1 cellular context compared by ENCODE assay signal in the genomic region with DNA sequence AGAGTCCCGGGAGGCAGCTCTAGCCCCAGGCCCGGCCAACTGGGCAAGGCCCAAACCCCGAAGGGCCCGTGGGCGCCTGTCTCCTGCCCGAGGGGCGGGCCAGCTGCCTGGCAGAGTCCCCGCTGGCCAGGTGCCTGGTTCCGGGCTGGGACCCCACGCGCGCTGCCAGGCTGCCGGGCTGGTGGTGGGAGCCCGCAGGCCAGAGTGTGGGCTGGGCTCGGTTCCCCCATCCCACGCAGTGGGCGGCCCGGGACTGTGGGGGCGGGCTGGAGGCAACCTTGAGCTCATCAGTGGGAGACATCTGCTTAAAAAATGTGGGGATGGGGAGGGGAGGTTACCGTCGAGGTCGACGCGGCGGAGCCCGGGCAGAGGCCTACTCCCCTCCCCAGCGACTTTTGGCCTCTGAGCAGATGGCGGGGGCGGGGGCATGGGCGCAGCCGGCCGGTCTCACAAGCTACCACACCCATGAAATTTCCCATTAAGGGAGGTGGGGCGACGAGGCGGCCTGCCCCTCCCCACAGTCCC.
TF ChIP-seq lines count a peak whose summit lies in the region.

No MANE protein-coding gene starts in this region.

TF ChIP-seq in K562, 482 proteins besides CTCF, POLR2A, EP300 and RAD21 (continued from another document and continues in another):
- TF ChIP-seq, protein P1, sequence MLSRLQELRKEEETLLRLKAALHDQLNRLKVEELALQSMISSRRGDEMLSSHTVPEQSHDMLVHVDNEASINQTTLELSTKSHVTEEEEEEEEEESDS (CRISPR knock-in tag; IDR thresholded peaks at IDR 0.05): no peak
- TF ChIP-seq CBX5 (IDR thresholded peaks at IDR 0.05; ENCODE audit: borderline replicate concordance, low read depth): no peak
- TF ChIP-seq, protein P2, sequence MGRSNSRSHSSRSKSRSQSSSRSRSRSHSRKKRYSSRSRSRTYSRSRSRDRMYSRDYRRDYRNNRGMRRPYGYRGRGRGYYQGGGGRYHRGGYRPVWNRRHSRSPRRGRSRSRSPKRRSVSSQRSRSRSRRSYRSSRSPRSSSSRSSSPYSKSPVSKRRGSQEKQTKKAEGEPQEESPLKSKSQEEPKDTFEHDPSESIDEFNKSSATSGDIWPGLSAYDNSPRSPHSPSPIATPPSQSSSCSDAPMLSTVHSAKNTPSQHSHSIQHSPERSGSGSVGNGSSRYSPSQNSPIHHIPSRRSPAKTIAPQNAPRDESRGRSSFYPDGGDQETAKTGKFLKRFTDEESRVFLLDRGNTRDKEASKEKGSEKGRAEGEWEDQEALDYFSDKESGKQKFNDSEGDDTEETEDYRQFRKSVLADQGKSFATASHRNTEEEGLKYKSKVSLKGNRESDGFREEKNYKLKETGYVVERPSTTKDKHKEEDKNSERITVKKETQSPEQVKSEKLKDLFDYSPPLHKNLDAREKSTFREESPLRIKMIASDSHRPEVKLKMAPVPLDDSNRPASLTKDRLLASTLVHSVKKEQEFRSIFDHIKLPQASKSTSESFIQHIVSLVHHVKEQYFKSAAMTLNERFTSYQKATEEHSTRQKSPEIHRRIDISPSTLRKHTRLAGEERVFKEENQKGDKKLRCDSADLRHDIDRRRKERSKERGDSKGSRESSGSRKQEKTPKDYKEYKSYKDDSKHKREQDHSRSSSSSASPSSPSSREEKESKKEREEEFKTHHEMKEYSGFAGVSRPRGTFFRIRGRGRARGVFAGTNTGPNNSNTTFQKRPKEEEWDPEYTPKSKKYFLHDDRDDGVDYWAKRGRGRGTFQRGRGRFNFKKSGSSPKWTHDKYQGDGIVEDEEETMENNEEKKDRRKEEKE (IDR thresholded peaks at IDR 0.05; ENCODE audit: borderline replicate concordance in 1 of 2, control insufficient read depth in 1 of 2, low read depth in 2 of 2, low read length in 1 of 2): no peak
- no peak for TF ChIP-seq ZNF436 (CRISPR knock-in tag; IDR thresholded peaks at IDR 0.05)
- TF ChIP-seq, protein P3, sequence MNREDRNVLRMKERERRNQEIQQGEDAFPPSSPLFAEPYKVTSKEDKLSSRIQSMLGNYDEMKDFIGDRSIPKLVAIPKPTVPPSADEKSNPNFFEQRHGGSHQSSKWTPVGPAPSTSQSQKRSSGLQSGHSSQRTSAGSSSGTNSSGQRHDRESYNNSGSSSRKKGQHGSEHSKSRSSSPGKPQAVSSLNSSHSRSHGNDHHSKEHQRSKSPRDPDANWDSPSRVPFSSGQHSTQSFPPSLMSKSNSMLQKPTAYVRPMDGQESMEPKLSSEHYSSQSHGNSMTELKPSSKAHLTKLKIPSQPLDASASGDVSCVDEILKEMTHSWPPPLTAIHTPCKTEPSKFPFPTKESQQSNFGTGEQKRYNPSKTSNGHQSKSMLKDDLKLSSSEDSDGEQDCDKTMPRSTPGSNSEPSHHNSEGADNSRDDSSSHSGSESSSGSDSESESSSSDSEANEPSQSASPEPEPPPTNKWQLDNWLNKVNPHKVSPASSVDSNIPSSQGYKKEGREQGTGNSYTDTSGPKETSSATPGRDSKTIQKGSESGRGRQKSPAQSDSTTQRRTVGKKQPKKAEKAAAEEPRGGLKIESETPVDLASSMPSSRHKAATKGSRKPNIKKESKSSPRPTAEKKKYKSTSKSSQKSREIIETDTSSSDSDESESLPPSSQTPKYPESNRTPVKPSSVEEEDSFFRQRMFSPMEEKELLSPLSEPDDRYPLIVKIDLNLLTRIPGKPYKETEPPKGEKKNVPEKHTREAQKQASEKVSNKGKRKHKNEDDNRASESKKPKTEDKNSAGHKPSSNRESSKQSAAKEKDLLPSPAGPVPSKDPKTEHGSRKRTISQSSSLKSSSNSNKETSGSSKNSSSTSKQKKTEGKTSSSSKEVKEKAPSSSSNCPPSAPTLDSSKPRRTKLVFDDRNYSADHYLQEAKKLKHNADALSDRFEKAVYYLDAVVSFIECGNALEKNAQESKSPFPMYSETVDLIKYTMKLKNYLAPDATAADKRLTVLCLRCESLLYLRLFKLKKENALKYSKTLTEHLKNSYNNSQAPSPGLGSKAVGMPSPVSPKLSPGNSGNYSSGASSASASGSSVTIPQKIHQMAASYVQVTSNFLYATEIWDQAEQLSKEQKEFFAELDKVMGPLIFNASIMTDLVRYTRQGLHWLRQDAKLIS (CRISPR knock-in tag; IDR thresholded peaks at IDR 0.05): no peak
- peak; percentile 78 for TF ChIP-seq CBFA2T3 (IDR thresholded peaks at IDR 0.05)
- 0 out of 4 replicates have a peak, but pooled peaks of 1 of the 2 experiments have one; percentile 57 for TF ChIP-seq KDM4B (IDR thresholded peaks at IDR 0.05; ENCODE audit: borderline replicate concordance in 2 of 2, low read depth in 1 of 2)
- no peak for TF ChIP-seq TCFL5 (CRISPR knock-in tag; conservative IDR thresholded peaks at IDR 0.05)
- 0 out of 2 replicates have a peak, but pooled peaks have one; percentile 9 for TF ChIP-seq KLF16 (IDR thresholded peaks at IDR 0.05)
- no peak for TF ChIP-seq MXI1 (IDR thresholded peaks at IDR 0.05; ENCODE audit: low read depth, low read length)
- TF ChIP-seq ZFP30 (CRISPR knock-in tag; IDR thresholded peaks at IDR 0.05; ENCODE audit: borderline replicate concordance): no peak
- 0 out of 2 replicates have a peak, but pooled peaks have one; percentile 2 for TF ChIP-seq ZNF316 (IDR thresholded peaks at IDR 0.05)
- 0 out of 2 replicates have a peak, but pooled peaks have one; percentile 25 for TF ChIP-seq KLF1 (tag; IDR thresholded peaks at IDR 0.05)
- TF ChIP-seq, protein P4, sequence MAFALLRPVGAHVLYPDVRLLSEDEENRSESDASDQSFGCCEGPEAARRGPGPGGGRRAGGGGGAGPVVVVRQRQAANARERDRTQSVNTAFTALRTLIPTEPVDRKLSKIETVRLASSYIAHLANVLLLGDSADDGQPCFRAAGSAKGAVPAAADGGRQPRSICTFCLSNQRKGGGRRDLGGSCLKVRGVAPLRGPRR (CRISPR knock-in tag; IDR thresholded peaks at IDR 0.05): 0 out of 2 replicates have a peak, but pooled peaks have one; percentile 32
- TF ChIP-seq JUND (IDR thresholded peaks at IDR 0.05; ENCODE audit: borderline replicate concordance, low read depth, low read length): peak; percentile 33; the same call in 1 of the 2 replicates
- TF ChIP-seq JUND (tag; IDR thresholded peaks at IDR 0.05; ENCODE audit: borderline replicate concordance, low read depth, low read length): no peak; the same call in 2 of the 3 replicates
- TF ChIP-seq KLF13 (tag; IDR thresholded peaks at IDR 0.05; ENCODE audit: borderline replicate concordance, low read depth): no peak
- TF ChIP-seq CEBPG (CRISPR knock-in tag; IDR thresholded peaks at IDR 0.05): no peak
- TF ChIP-seq CEBPG (tag; conservative IDR thresholded peaks at IDR 0.05 in 1 of 2, IDR thresholded peaks at IDR 0.05 in 1 of 2): no peak
- TF ChIP-seq DACH1 (IDR thresholded peaks at IDR 0.05; ENCODE audit: partially characterized antibody): no peak
- TF ChIP-seq CCAR2 (IDR thresholded peaks at IDR 0.05; ENCODE audit: low read depth, low read length): no peak
- no peak for TF ChIP-seq ZNF165 (CRISPR knock-in tag; IDR thresholded peaks at IDR 0.05; ENCODE audit: borderline replicate concordance)
- TF ChIP-seq SRF (CRISPR knock-in tag; IDR thresholded peaks at IDR 0.05): 0 out of 4 replicates have a peak, but pooled peaks of 1 of the 2 experiments have one; percentile 60
- peak; percentile 27; the same call in 1 of the 2 replicates for TF ChIP-seq MBD2 (IDR thresholded peaks at IDR 0.05; ENCODE audit: borderline replicate concordance, low read depth)
- TF ChIP-seq ARID1B (IDR thresholded peaks at IDR 0.05): peak; percentile 60
- TF ChIP-seq TBP (optimal IDR thresholded peaks at IDR 0.05; ENCODE audit: low read depth, low read length): peak; percentile 41
- TF ChIP-seq, protein P5, sequence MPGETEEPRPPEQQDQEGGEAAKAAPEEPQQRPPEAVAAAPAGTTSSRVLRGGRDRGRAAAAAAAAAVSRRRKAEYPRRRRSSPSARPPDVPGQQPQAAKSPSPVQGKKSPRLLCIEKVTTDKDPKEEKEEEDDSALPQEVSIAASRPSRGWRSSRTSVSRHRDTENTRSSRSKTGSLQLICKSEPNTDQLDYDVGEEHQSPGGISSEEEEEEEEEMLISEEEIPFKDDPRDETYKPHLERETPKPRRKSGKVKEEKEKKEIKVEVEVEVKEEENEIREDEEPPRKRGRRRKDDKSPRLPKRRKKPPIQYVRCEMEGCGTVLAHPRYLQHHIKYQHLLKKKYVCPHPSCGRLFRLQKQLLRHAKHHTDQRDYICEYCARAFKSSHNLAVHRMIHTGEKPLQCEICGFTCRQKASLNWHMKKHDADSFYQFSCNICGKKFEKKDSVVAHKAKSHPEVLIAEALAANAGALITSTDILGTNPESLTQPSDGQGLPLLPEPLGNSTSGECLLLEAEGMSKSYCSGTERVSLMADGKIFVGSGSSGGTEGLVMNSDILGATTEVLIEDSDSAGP (CRISPR knock-in tag; IDR thresholded peaks at IDR 0.05): no peak
- TF ChIP-seq, protein P6, sequence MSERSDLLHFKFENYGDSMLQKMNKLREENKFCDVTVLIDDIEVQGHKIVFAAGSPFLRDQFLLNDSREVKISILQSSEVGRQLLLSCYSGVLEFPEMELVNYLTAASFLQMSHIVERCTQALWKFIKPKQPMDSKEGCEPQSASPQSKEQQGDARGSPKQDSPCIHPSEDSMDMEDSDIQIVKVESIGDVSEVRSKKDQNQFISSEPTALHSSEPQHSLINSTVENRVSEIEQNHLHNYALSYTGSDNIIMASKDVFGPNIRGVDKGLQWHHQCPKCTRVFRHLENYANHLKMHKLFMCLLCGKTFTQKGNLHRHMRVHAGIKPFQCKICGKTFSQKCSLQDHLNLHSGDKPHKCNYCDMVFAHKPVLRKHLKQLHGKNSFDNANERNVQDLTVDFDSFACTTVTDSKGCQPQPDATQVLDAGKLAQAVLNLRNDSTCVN (CRISPR knock-in tag; IDR thresholded peaks at IDR 0.05): no peak
- TF ChIP-seq, protein P7, sequence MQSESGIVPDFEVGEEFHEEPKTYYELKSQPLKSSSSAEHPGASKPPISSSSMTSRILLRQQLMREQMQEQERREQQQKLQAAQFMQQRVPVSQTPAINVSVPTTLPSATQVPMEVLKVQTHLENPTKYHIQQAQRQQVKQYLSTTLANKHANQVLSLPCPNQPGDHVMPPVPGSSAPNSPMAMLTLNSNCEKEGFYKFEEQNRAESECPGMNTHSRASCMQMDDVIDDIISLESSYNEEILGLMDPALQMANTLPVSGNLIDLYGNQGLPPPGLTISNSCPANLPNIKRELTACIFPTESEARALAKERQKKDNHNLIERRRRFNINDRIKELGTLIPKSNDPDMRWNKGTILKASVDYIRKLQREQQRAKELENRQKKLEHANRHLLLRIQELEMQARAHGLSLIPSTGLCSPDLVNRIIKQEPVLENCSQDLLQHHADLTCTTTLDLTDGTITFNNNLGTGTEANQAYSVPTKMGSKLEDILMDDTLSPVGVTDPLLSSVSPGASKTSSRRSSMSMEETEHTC (IDR thresholded peaks at IDR 0.05): no peak
- TF ChIP-seq, protein P8, sequence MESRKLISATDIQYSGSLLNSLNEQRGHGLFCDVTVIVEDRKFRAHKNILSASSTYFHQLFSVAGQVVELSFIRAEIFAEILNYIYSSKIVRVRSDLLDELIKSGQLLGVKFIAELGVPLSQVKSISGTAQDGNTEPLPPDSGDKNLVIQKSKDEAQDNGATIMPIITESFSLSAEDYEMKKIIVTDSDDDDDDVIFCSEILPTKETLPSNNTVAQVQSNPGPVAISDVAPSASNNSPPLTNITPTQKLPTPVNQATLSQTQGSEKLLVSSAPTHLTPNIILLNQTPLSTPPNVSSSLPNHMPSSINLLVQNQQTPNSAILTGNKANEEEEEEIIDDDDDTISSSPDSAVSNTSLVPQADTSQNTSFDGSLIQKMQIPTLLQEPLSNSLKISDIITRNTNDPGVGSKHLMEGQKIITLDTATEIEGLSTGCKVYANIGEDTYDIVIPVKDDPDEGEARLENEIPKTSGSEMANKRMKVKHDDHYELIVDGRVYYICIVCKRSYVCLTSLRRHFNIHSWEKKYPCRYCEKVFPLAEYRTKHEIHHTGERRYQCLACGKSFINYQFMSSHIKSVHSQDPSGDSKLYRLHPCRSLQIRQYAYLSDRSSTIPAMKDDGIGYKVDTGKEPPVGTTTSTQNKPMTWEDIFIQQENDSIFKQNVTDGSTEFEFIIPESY (CRISPR knock-in tag; IDR thresholded peaks at IDR 0.05): no peak
- no peak for TF ChIP-seq STAT5B (CRISPR knock-in tag; IDR thresholded peaks at IDR 0.05)
- peak; percentile 59; the same call in 1 of the 2 replicates for TF ChIP-seq CXXC5 (CRISPR knock-in tag; IDR thresholded peaks at IDR 0.05)
- no peak for TF ChIP-seq PTRF (tag; IDR thresholded peaks at IDR 0.05)
- peak; percentile 61; the same call in 1 of the 2 replicates for TF ChIP-seq ZNF583 (CRISPR knock-in tag; IDR thresholded peaks at IDR 0.05)
- TF ChIP-seq, protein P9, sequence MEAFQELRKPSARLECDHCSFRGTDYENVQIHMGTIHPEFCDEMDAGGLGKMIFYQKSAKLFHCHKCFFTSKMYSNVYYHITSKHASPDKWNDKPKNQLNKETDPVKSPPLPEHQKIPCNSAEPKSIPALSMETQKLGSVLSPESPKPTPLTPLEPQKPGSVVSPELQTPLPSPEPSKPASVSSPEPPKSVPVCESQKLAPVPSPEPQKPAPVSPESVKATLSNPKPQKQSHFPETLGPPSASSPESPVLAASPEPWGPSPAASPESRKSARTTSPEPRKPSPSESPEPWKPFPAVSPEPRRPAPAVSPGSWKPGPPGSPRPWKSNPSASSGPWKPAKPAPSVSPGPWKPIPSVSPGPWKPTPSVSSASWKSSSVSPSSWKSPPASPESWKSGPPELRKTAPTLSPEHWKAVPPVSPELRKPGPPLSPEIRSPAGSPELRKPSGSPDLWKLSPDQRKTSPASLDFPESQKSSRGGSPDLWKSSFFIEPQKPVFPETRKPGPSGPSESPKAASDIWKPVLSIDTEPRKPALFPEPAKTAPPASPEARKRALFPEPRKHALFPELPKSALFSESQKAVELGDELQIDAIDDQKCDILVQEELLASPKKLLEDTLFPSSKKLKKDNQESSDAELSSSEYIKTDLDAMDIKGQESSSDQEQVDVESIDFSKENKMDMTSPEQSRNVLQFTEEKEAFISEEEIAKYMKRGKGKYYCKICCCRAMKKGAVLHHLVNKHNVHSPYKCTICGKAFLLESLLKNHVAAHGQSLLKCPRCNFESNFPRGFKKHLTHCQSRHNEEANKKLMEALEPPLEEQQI (IDR thresholded peaks at IDR 0.05): no peak
- TF ChIP-seq, protein P10, sequence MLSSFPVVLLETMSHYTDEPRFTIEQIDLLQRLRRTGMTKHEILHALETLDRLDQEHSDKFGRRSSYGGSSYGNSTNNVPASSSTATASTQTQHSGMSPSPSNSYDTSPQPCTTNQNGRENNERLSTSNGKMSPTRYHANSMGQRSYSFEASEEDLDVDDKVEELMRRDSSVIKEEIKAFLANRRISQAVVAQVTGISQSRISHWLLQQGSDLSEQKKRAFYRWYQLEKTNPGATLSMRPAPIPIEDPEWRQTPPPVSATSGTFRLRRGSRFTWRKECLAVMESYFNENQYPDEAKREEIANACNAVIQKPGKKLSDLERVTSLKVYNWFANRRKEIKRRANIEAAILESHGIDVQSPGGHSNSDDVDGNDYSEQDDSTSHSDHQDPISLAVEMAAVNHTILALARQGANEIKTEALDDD (IDR thresholded peaks at IDR 0.05): no peak
- TF ChIP-seq, protein P11, sequence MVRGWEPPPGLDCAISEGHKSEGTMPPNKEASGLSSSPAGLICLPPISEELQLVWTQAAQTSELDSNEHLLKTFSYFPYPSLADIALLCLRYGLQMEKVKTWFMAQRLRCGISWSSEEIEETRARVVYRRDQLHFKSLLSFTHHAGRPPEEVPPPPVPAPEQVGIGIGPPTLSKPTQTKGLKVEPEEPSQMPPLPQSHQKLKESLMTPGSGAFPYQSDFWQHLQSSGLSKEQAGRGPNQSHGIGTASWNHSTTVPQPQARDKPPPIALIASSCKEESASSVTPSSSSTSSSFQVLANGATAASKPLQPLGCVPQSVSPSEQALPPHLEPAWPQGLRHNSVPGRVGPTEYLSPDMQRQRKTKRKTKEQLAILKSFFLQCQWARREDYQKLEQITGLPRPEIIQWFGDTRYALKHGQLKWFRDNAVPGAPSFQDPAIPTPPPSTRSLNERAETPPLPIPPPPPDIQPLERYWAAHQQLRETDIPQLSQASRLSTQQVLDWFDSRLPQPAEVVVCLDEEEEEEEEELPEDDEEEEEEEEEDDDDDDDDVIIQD (CRISPR knock-in tag; IDR thresholded peaks at IDR 0.05): no peak
